Comparison of ENCODE assay signal across 40 cellular contexts in genomic region chr1:208899438-208899837, GRCh38.
"Had no signal": no experiment of that assay in that cellular context is flagged by ENCODE, and none has a peak within 500 bp of the region (broad histone marks: within the 10 kb centered on the region; RNA-seq: fewer than 3 reads in every experiment).

No MANE protein-coding gene starts in this region.

- H3K4me1 Mint-ChIP-seq: activated naive CD4-positive, alpha-beta T cell treated with anti-CD3 and anti-CD28 coated beads, Interleukin-2, amount 10 ng/mL, durations not matched to agents 7 days and 5 days; activated naive CD4-positive, alpha-beta T cell treated with anti-CD3 and anti-CD28 coated beads, Interleukin-2, amount 50 U/mL, for 24 hours; activated naive CD8-positive, alpha-beta T cell treated with anti-CD3 and anti-CD28 coated beads for 36 hours; activated naive CD8-positive, alpha-beta T cell treated with anti-CD3 and anti-CD28 coated beads, Interleukin-2, amount 10 ng/mL, durations not matched to agents 7 days and 5 days; activated naive CD8-positive, alpha-beta T cell treated with anti-CD3 and anti-CD28 coated beads, Interleukin-2, amount 50 U/mL, for 24 hours; activated T-helper 17 cell treated with anti-CD3 and anti-CD28 coated beads, Interleukin-2, amount 50 U/mL, for 72 hours; central memory CD8-positive, alpha-beta T cell had no signal

- H3K4me1 ChIP-seq: adrenal gland, ascending aorta, body of pancreas, breast epithelium had no signal

- H3K27me3 ChIP-seq: adrenal gland, ascending aorta, body of pancreas, brain microvascular endothelial cell, breast epithelium, cardiac muscle cell had no signal

- DNase-seq: activated effector memory CD4-positive, alpha-beta T cell treated with anti-CD3 and anti-CD28 coated beads, Interleukin-2, amount 50 U/mL, for 16 hours; activated effector memory CD4-positive, alpha-beta T cell treated with Interleukin-2 at 50 U/mL for 16 hours; activated gamma-delta T cell; activated gamma-delta T cell treated with Interleukin-2 at 50 U/mL for 16 hours; activated naive CD4-positive, alpha-beta T cell; activated naive CD4-positive, alpha-beta T cell treated with anti-CD3 and anti-CD28 coated beads for 36 hours; activated naive CD4-positive, alpha-beta T cell treated with anti-CD3 and anti-CD28 coated beads, Interleukin-2, amount 10 ng/mL, durations not matched to agents 7 days and 5 days; activated naive CD4-positive, alpha-beta T cell treated with anti-CD3 and anti-CD28 coated beads, Interleukin-2, amount 50 U/mL, for 16 hours; activated naive CD4-positive, alpha-beta T cell treated with Interleukin-2 at 50 U/mL for 16 hours; activated naive CD8-positive, alpha-beta T cell treated with anti-CD3 and anti-CD28 coated beads for 36 hours; activated naive CD8-positive, alpha-beta T cell treated with anti-CD3 and anti-CD28 coated beads, Interleukin-2, amount 10 ng/mL, durations not matched to agents 7 days and 5 days; activated naive CD8-positive, alpha-beta T cell treated with anti-CD3 and anti-CD28 coated beads, Interleukin-2, amount 50 U/mL, for 24 hours; activated T-cell treated with anti-CD3 and anti-CD28 coated beads, Interleukin-2, amount 50 U/mL, for 1 hour; activated T-cell treated with anti-CD3 and anti-CD28 coated beads, Interleukin-2, amount 50 U/mL, for 24 hours; activated T-cell treated with anti-CD3 and anti-CD28 coated beads, Interleukin-2, amount 50 U/mL, for 4 hours; activated T-cell treated with anti-CD3 and anti-CD28 coated beads, Interleukin-2, amount 50 U/mL, for 48 hours; activated T-cell treated with anti-CD3 and anti-CD28 coated beads, Interleukin-2, amount 50 U/mL, for 72 hours; adrenal gland; amniotic stem cell; amygdala; anterior cingulate cortex; aorta; body of pancreas; brain microvascular endothelial cell; caudate nucleus; central memory CD4-positive, alpha-beta T cell; cerebellar nuclear complex had no signal

- H3K4me3 ChIP-seq: adrenal gland, ascending aorta, body of pancreas, breast epithelium, cardiac muscle cell had no signal

- H3K4me3 Mint-ChIP-seq: activated naive CD4-positive, alpha-beta T cell treated with anti-CD3 and anti-CD28 coated beads for 36 hours; activated naive CD4-positive, alpha-beta T cell treated with anti-CD3 and anti-CD28 coated beads, Interleukin-2, amount 10 ng/mL, durations not matched to agents 7 days and 5 days; activated naive CD4-positive, alpha-beta T cell treated with anti-CD3 and anti-CD28 coated beads, Interleukin-2, amount 50 U/mL, for 24 hours; activated naive CD8-positive, alpha-beta T cell; activated naive CD8-positive, alpha-beta T cell treated with anti-CD3 and anti-CD28 coated beads for 36 hours; activated naive CD8-positive, alpha-beta T cell treated with anti-CD3 and anti-CD28 coated beads, Interleukin-2, amount 10 ng/mL, durations not matched to agents 7 days and 5 days; activated naive CD8-positive, alpha-beta T cell treated with anti-CD3 and anti-CD28 coated beads, Interleukin-2, amount 50 U/mL, for 24 hours; activated T-cell treated with anti-CD3 and anti-CD28 coated beads, Interleukin-2, amount 50 U/mL, for 24 hours; activated T-cell treated with anti-CD3 and anti-CD28 coated beads, Interleukin-2, amount 50 U/mL, for 4 hours; activated T-cell treated with anti-CD3 and anti-CD28 coated beads, Interleukin-2, amount 50 U/mL, for 72 hours; activated T-helper 1 cell treated with anti-CD3 and anti-CD28 coated beads, Interleukin-12 subunit alpha, Interleukin-12 subunit beta, Interleukin-2, Interleukin-4 antibody, amounts not matched to agents 30 ng/mL and 10 ng/mL and 1 ng/mL, durations not matched to agents 14 hours and 24 hours and 36 hours; activated T-helper 17 cell treated with anti-CD3 and anti-CD28 coated beads, Interleukin-2, amount 50 U/mL, for 72 hours; brain; central memory CD8-positive, alpha-beta T cell had no signal

- ATAC-seq: activated naive CD4-positive, alpha-beta T cell treated with anti-CD3 and anti-CD28 coated beads, Interleukin-2, amount 50 U/mL, for 72 hours; activated naive CD8-positive, alpha-beta T cell treated with anti-CD3 and anti-CD28 coated beads, Interleukin-2, amount 50 U/mL, for 24 hours; activated T-cell treated with anti-CD3 and anti-CD28 coated beads, Interleukin-2, amount 50 U/mL, for 4 hours; activated T-cell treated with anti-CD3 and anti-CD28 coated beads, Interleukin-2, amount 50 U/mL, for 72 hours; activated T-helper 17 cell treated with anti-CD3 and anti-CD28 coated beads, Interleukin-2, amount 50 U/mL, for 72 hours; body of pancreas had no signal

- H3K36me3 Mint-ChIP-seq: activated naive CD4-positive, alpha-beta T cell treated with anti-CD3 and anti-CD28 coated beads, Interleukin-2, amount 10 ng/mL, durations not matched to agents 7 days and 5 days; activated naive CD4-positive, alpha-beta T cell treated with anti-CD3 and anti-CD28 coated beads, Interleukin-2, amount 50 U/mL, for 24 hours; activated naive CD4-positive, alpha-beta T cell treated with anti-CD3 and anti-CD28 coated beads, Interleukin-2, amount 50 U/mL, for 72 hours; activated naive CD8-positive, alpha-beta T cell; activated naive CD8-positive, alpha-beta T cell treated with anti-CD3 and anti-CD28 coated beads for 36 hours; activated naive CD8-positive, alpha-beta T cell treated with anti-CD3 and anti-CD28 coated beads, Interleukin-2, amount 10 ng/mL, durations not matched to agents 7 days and 5 days; brain had no signal

- H3K9me3 ChIP-seq: adrenal gland, body of pancreas, breast epithelium had no signal

- FAIRE-seq: astrocyte, bronchial epithelial cell had no signal

- H3K27me3 Mint-ChIP-seq: activated naive CD4-positive, alpha-beta T cell treated with anti-CD3 and anti-CD28 coated beads, Interleukin-2, amount 10 ng/mL, durations not matched to agents 7 days and 5 days; activated naive CD8-positive, alpha-beta T cell treated with anti-CD3 and anti-CD28 coated beads, Interleukin-2, amount 50 U/mL, for 24 hours; central memory CD8-positive, alpha-beta T cell had no signal

- H3K27ac Mint-ChIP-seq: activated naive CD4-positive, alpha-beta T cell treated with anti-CD3 and anti-CD28 coated beads for 36 hours; activated naive CD4-positive, alpha-beta T cell treated with anti-CD3 and anti-CD28 coated beads, Interleukin-2, amount 10 ng/mL, durations not matched to agents 7 days and 5 days; activated naive CD4-positive, alpha-beta T cell treated with anti-CD3 and anti-CD28 coated beads, Interleukin-2, amount 50 U/mL, for 24 hours; activated naive CD4-positive, alpha-beta T cell treated with anti-CD3 and anti-CD28 coated beads, Interleukin-2, amount 50 U/mL, for 72 hours; activated naive CD8-positive, alpha-beta T cell; activated naive CD8-positive, alpha-beta T cell treated with anti-CD3 and anti-CD28 coated beads for 36 hours; activated naive CD8-positive, alpha-beta T cell treated with anti-CD3 and anti-CD28 coated beads, Interleukin-2, amount 10 ng/mL, durations not matched to agents 7 days and 5 days; activated naive CD8-positive, alpha-beta T cell treated with anti-CD3 and anti-CD28 coated beads, Interleukin-2, amount 50 U/mL, for 24 hours; activated T-cell treated with anti-CD3 and anti-CD28 coated beads, Interleukin-2, amount 50 U/mL, for 24 hours; activated T-helper 1 cell treated with anti-CD3 and anti-CD28 coated beads, Interleukin-12 subunit alpha, Interleukin-12 subunit beta, Interleukin-2, Interleukin-4 antibody, amounts not matched to agents 30 ng/mL and 10 ng/mL and 1 ng/mL, durations not matched to agents 14 hours and 24 hours and 36 hours; activated T-helper 17 cell treated with anti-CD3 and anti-CD28 coated beads, Interleukin-2, amount 50 U/mL, for 72 hours; activated T-helper 2 cell treated with anti-CD3 and anti-CD28 coated beads, Interferon-gamma antibody, Interleukin-2, Interleukin-4, amounts not matched to agents 10 μg/mL and 5 μg/mL and 100 μg/mL, durations not matched to agents 14 hours and 24 hours and 36 hours; brain had no signal

- H3K9me3 Mint-ChIP-seq: activated naive CD4-positive, alpha-beta T cell treated with anti-CD3 and anti-CD28 coated beads, Interleukin-2, amount 10 ng/mL, durations not matched to agents 7 days and 5 days; activated T-cell treated with anti-CD3 and anti-CD28 coated beads, Interleukin-2, amount 50 U/mL, for 72 hours; activated T-helper 1 cell treated with anti-CD3 and anti-CD28 coated beads, Interleukin-12 subunit alpha, Interleukin-12 subunit beta, Interleukin-2, Interleukin-4 antibody, amounts not matched to agents 30 ng/mL and 10 ng/mL and 1 ng/mL, durations not matched to agents 14 hours and 24 hours and 36 hours; activated T-helper 17 cell treated with anti-CD3 and anti-CD28 coated beads, Interleukin-2, amount 50 U/mL, for 72 hours; activated T-helper 2 cell treated with anti-CD3 and anti-CD28 coated beads, Interferon-gamma antibody, Interleukin-2, Interleukin-4, amounts not matched to agents 10 μg/mL and 5 μg/mL and 100 μg/mL, durations not matched to agents 14 hours and 24 hours and 36 hours had no signal

- H3K27ac ChIP-seq: adrenal gland, ascending aorta, body of pancreas, brain microvascular endothelial cell, breast epithelium, cardiac muscle cell had no signal

- H3K36me3 ChIP-seq: adrenal gland, ascending aorta, brain microvascular endothelial cell, breast epithelium, cardiac muscle cell had no signal
